Comparison of ENCODE assay signal across 9 cellular contexts in genomic region chr19:44071824-44072542, GRCh38. TPM values are rescaled to one million over a fixed set of nuclear protein-coding genes. Genes with fewer than 3 reads are reported as not detected.
DNase-seq lines count a peak whose midpoint lies in the region; ATAC-seq, FAIRE-seq and TF ChIP-seq lines count a peak whose summit lies in the region.
"Had no signal": no experiment of that assay in that cellular context is flagged by ENCODE, and none has a peak within 500 bp of the region (broad histone marks: within the 10 kb centered on the region; RNA-seq: fewer than 3 reads in every experiment).

TSS of gene ZNF284 (plus strand) at chr19:44072159. CDS start at chr19:44076390, 4,231 bp downstream.

- DNase-seq in ACHN = peak; percentile 87
- peak; percentile 66 for DNase-seq in NCI-H510A (lab: John Stamatoyannopoulos, UW)
- peak; percentile 64 to 83 for DNase-seq in activated CD4-positive, alpha-beta T cell treated with anti-CD3 and anti-CD28 coated beads, Interleukin-2, amount 50 U/mL, for 24 hours (ENCODE audit: low read depth in 1 of 2, low spot score in 1 of 2)
- peak; percentile 91 for DNase-seq in dermis blood vessel endothelial cell
- DNase-seq in HepG2 (ENCODE audit: low spot score) = peak; percentile 84
- peak; percentile 81 for DNase-seq in stimulated activated CD4-positive, alpha-beta T cell treated with anti-CD3 and anti-CD28 coated beads, Interleukin-2, amount 100 ng/mL, for 4 hours (ENCODE audit: low read depth)

- peak; percentile 93 for ATAC-seq in GM18868 (IDR thresholded peaks at IDR 0.05; ENCODE audit: unreplicated experiment)
- peak; percentile 98 for ATAC-seq in HG03175 (IDR thresholded peaks at IDR 0.05; ENCODE audit: unreplicated experiment)
- peak; percentile 99 for ATAC-seq in HepG2
- ATAC-seq: HCT116 had no signal

- peak; percentile 78 for FAIRE-seq in HepG2 (lab: Jason Lieb, UNC)

- no peak for TF ChIP-seq EP300 in HepG2 (IDR thresholded peaks at IDR 0.05; ENCODE audit: low read depth in 2 of 2, low read length in 2 of 2)
- no peak for TF ChIP-seq EP300 in HepG2 (CRISPR knock-in tag; IDR thresholded peaks at IDR 0.05; ENCODE audit: borderline replicate concordance)

- H3K4me1 ChIP-seq in HepG2 (ENCODE audit: insufficient read depth, low read length) = peaks cover 17% of the 10 kb centered on the region

- TF ChIP-seq CTCF in HepG2 (CRISPR knock-in tag; IDR thresholded peaks at IDR 0.05) = no peak

- H3K79me2 ChIP-seq in HepG2 (ENCODE audit: insufficient read depth, low read length) = no peaks in the 10 kb centered on the region

- WGBS in HepG2 (ENCODE audit: low lambda C conversion rate) = 2% methylated on average over 21 of the region's 40 CpGs

- H3K9ac ChIP-seq in HepG2 (ENCODE audit: insufficient read depth, low read depth, low read length) = peak within 1 kb of the TSS; percentile 66

- in situ Hi-C loops in ACHN (cut with HindIII; ENCODE audit: low pct_ligation_motif_present, low pct_unique_long_range_greater_than_20kb, low sequenced_read_pairs) (no loop called here), HepG2 (cut with HindIII; ENCODE audit: extremely low pct_ligation_motif_present, low pct_unique_long_range_greater_than_20kb) (no loop called here)

- BruUV-seq in HepG2 (replicated peaks; lab: Mats Ljungman, UMichigan) = no TSS peak

- no peaks in the 10 kb centered on the region for H4K20me1 ChIP-seq in HepG2 (ENCODE audit: insufficient read depth, low read length)

- peak within 1 kb of the TSS; percentile 70 to 90 (median 83) for H3K4me3 ChIP-seq in HepG2 (replicated peaks in 1 of 3; ENCODE audit: insufficient read depth in 1 of 3, low read depth in 2 of 3, low read length in 3 of 3)

- POLR2A ChIA-PET in HepG2 (lab: Yijun Ruan, JAX) = interaction anchor here (0.7 kb wide), 1 partner anchor 171 kb away, joined by 3 read pairs; no protein-coding TSS in a partner anchor

- intact Hi-C loops in HepG2 (cut with micrococcal nuclease; ENCODE audit: unreplicated experiment) = loop anchor here (1.0 to 10.0 kb wide), 3 partner anchors 22 to 117 kb away; partner anchors contain the start of genes ZNF221, ZNF224 and ZNF230

- H3K27me3 ChIP-seq in HepG2 (ENCODE audit: control insufficient read depth in 1 of 2, insufficient read depth in 2 of 2, low read length in 2 of 2) = no peaks in the 10 kb centered on the region; a peak in 1 of 5 replicates

- H3K9me3 ChIP-seq in HepG2 (ENCODE audit: low read length) = no peaks in the 10 kb centered on the region

- peak; percentile 47 to 80; a peak in 3 of 4 replicates for TF ChIP-seq POLR2A in HepG2 (IDR thresholded peaks at IDR 0.05; ENCODE audit: insufficient read depth in 1 of 2, low read depth in 2 of 2, low read length in 2 of 2)

- H3K36me3 ChIP-seq in HepG2 (replicated peaks in 1 of 2; ENCODE audit: control insufficient read depth in 1 of 2, insufficient read depth in 2 of 2, low read length in 2 of 2) = 0 out of 5 replicates have a peak, but pooled peaks cover 0 to 3% of the 10 kb centered on the region in 2 experiments

- CTCF ChIA-PET in HepG2 (lab: Yijun Ruan, JAX; ENCODE audit: low intra/inter-chr PET ratio, low total read pairs) = no interaction called here

- peak within 1 kb of the TSS; percentile 55 for H3K27ac ChIP-seq in HepG2 (ENCODE audit: extremely low read length, insufficient read depth, low read length)

- H2AFZ ChIP-seq in HepG2 (ENCODE audit: low read length) = peak within 1 kb of the TSS; percentile 95

- TF ChIP-seq RAD21 in HepG2 (CRISPR knock-in tag; IDR thresholded peaks at IDR 0.05) = no peak

- peak within 1 kb of the TSS; percentile 91 for H3K4me2 ChIP-seq in HepG2 (ENCODE audit: low read depth, low read length)

TF ChIP-seq in HepG2, 621 proteins besides CTCF, POLR2A, EP300 and RAD21 (continues in another document):
- TF ChIP-seq ESRRA (CRISPR knock-in tag; IDR thresholded peaks at IDR 0.05; ENCODE audit: low read depth) (no peak), ETS1 (CRISPR knock-in tag; IDR thresholded peaks at IDR 0.05) (no peak), RELA (CRISPR knock-in tag; IDR thresholded peaks at IDR 0.05) (no peak), PAF1 (CRISPR knock-in tag; IDR thresholded peaks at IDR 0.05) (no peak), ZNF34 (CRISPR knock-in tag; IDR thresholded peaks at IDR 0.05; ENCODE audit: borderline replicate concordance) (no peak), MNT (IDR thresholded peaks at IDR 0.05) (no peak), ZNF574 (CRISPR knock-in tag; IDR thresholded peaks at IDR 0.05) (peak; percentile 93)

RNA-seq across cellular contexts. Expression of gene ZNF284, which starts in this region (rescaled TPM):
- total RNA-seq in dermis blood vessel endothelial cell (2.4 and 3.4 TPM in 2 replicates), HepG2 (2016; rRNA removed; fragmentation: Illumina TruSeq; extraction: Trizol) (2.3 and 3.2 TPM in 2 replicates)
- 0.20 and 0.44 TPM in 2 replicates for total RNA-seq in HepG2 (2016; cell fraction: cytosol; rRNA removed; fragmentation: Illumina TruSeq; extraction: Trizol; ENCODE audit: low read depth)
- total RNA-seq in HepG2 (2016; cell fraction: insoluble cytoplasmic fraction; rRNA removed; fragmentation: Illumina TruSeq; extraction: Trizol) = 2.4 and 2.6 TPM in 2 replicates
- 1.5 and 1.7 TPM in 2 replicates for total RNA-seq in HepG2 (2016; cell fraction: membrane; rRNA removed; fragmentation: Illumina TruSeq; extraction: Trizol)
- 2.0 and 2.3 TPM in 2 replicates for total RNA-seq in HepG2 (2016; cell fraction: nucleus; rRNA removed; fragmentation: Illumina TruSeq; extraction: Trizol)
- 1.2 and 1.7 TPM in 2 replicates for polyA plus RNA-seq in HepG2 (2011; rRNA removed)
- 0.55 and 0.69 TPM in 2 replicates for polyA plus RNA-seq in HepG2 (2011; cell fraction: cytosol; rRNA removed)
- 1.4 and 2.5 TPM in 2 replicates for polyA plus RNA-seq in HepG2 (2011; cell fraction: nucleus; rRNA removed)
- polyA plus RNA-seq in HepG2 (2012) = 1.2 and 1.4 TPM in 2 replicates
- 0.06 and 0.10 TPM in 2 replicates for polyA plus RNA-seq in HepG2 (2016; cell fraction: cytosol; fragmentation: Illumina TruSeq; extraction: Trizol; ENCODE audit: low read depth)
- polyA plus RNA-seq in HepG2 (2016; cell fraction: insoluble cytoplasmic fraction; fragmentation: Illumina TruSeq; extraction: Trizol; ENCODE audit: low read depth) = 0.89 and 1.1 TPM in 2 replicates
- 0.27 and 0.30 TPM in 2 replicates for polyA plus RNA-seq in HepG2 (2016; cell fraction: membrane; fragmentation: Illumina TruSeq; extraction: Trizol; ENCODE audit: low read depth)
- 4.6 and 4.8 TPM in 2 replicates for polyA plus RNA-seq in HepG2 (2016; cell fraction: nucleus; fragmentation: Illumina TruSeq; extraction: Trizol; ENCODE audit: insufficient read depth, low read depth)
- 0.46 and 1.2 TPM in 2 replicates for polyA minus RNA-seq in HepG2 (2011; rRNA and poly(A)+ RNA removed; ENCODE audit: low replicate concordance)
- polyA minus RNA-seq in HepG2 (2011; cell fraction: cytosol; rRNA and poly(A)+ RNA removed) = 0.70 and 1.4 TPM in 2 replicates
- polyA minus RNA-seq in HepG2 (2011; cell fraction: nucleus; rRNA and poly(A)+ RNA removed) = 1.8 and 2.2 TPM in 2 replicates

Comparison
In these comparisons a context has a peak if more than half of its experiments do, and no peak if none do; other contexts are left out.
1. Peak in every context shown above with its lines: DNase-seq, ATAC-seq, H3K4me3 ChIP-seq and H3K27ac ChIP-seq.